In genomic region chr7:36286241-36286640, GRCh38 we compare ENCODE assay signal across 11 cellular contexts.
DNase-seq lines count a peak whose midpoint lies in the region; ATAC-seq lines count a peak whose summit lies in the region.
"Had no signal": no experiment of that assay in that cellular context is flagged by ENCODE, and none has a peak within 500 bp of the region (broad histone marks: within the 10 kb centered on the region; RNA-seq: fewer than 3 reads in every experiment).

No MANE protein-coding gene starts in this region.

- H3K27ac Mint-ChIP-seq in activated naive CD8-positive, alpha-beta T cell treated with anti-CD3 and anti-CD28 coated beads for 36 hours, result peak overlapping the region; percentile 84

- H3K36me3 Mint-ChIP-seq in activated naive CD8-positive, alpha-beta T cell treated with anti-CD3 and anti-CD28 coated beads for 36 hours, result no peaks in the 10 kb centered on the region

- ATAC-seq in GM18858 (IDR thresholded peaks at IDR 0.05; ENCODE audit: unreplicated experiment) (peak; percentile 30), GM18870 (IDR thresholded peaks at IDR 0.05; ENCODE audit: unreplicated experiment) (no peak)
- ATAC-seq: foreskin keratinocyte had no signal

- peak; percentile 76 for DNase-seq in T-helper 22 cell (ENCODE audit: low read depth)
- DNase-seq in activated naive CD8-positive, alpha-beta T cell treated with anti-CD3 and anti-CD28 coated beads for 36 hours, result peak; percentile 42
- DNase-seq in stimulated activated CD4-positive, alpha-beta T cell treated with anti-CD3 and anti-CD28 coated beads, Interleukin-2, amount 100 ng/mL, for 48 hours, result peak; percentile 21 to 23
- DNase-seq in NCI-H2107 (lab: John Stamatoyannopoulos, UW), result no peak
- no peak for DNase-seq in NCI-H2171 treated with DMSO at 0.1 percent for 48 hours (lab: John Stamatoyannopoulos, UW)
- DNase-seq in glomerular visceral epithelial cell (ENCODE audit: extremely low spot score), result no peak
- DNase-seq: foreskin keratinocyte, HCEC 1CT, OCI-M1 had no signal

- no peaks in the 10 kb centered on the region for H3K9me3 Mint-ChIP-seq in activated naive CD8-positive, alpha-beta T cell treated with anti-CD3 and anti-CD28 coated beads for 36 hours

- H3K4me1 Mint-ChIP-seq in activated naive CD8-positive, alpha-beta T cell treated with anti-CD3 and anti-CD28 coated beads for 36 hours, result peaks cover 35% of the 10 kb centered on the region

- H3K4me3 Mint-ChIP-seq in activated naive CD8-positive, alpha-beta T cell treated with anti-CD3 and anti-CD28 coated beads for 36 hours, result peak overlapping the region; percentile 36

- H3K27me3 Mint-ChIP-seq in activated naive CD8-positive, alpha-beta T cell treated with anti-CD3 and anti-CD28 coated beads for 36 hours, result no peaks in the 10 kb centered on the region

Comparison
In these comparisons a context has a peak if more than half of its experiments do, and no peak if none do; other contexts are left out.
1. DNase-seq: peak in T-helper 22 cell (single experiment), activated naive CD8-positive, alpha-beta T cell treated with anti-CD3 and anti-CD28 coated beads for 36 hours (single experiment) and stimulated activated CD4-positive, alpha-beta T cell treated with anti-CD3 and anti-CD28 coated beads, Interleukin-2, amount 100 ng/mL, for 48 hours (2 of 2); none in NCI-H2107 (single experiment), NCI-H2171 treated with DMSO at 0.1 percent for 48 hours (single experiment) and glomerular visceral epithelial cell (single experiment).